ENCODE assay signal across 20 cellular contexts in genomic region chr6:14353798-14354197, GRCh38.
"Had no signal": no experiment of that assay in that cellular context is flagged by ENCODE, and none has a peak within 500 bp of the region (broad histone marks: within the 10 kb centered on the region; RNA-seq: fewer than 3 reads in every experiment).

No MANE protein-coding gene starts in this region.

- H3K4me3 ChIP-seq: breast epithelium, dorsolateral prefrontal cortex, esophagus muscularis mucosa, gastrocnemius medialis, left ventricle myocardium inferior, spleen, tibial artery had no signal

- DNase-seq: activated naive CD4-positive, alpha-beta T cell; activated naive CD8-positive, alpha-beta T cell treated with anti-CD3 and anti-CD28 coated beads for 36 hours; activated T-cell treated with anti-CD3 and anti-CD28 coated beads, Interleukin-2, amount 50 U/mL, for 1 hour; amniotic stem cell; dorsolateral prefrontal cortex; gastrocnemius medialis; hypothalamus; left ventricle myocardium inferior; natural killer cell; retina; spleen; stimulated activated CD4-positive, alpha-beta T cell treated with anti-CD3 and anti-CD28 coated beads, Interleukin-4, amount 100 ng/mL, for 24 hours; stimulated activated naive CD8-positive, alpha-beta T cell treated with anti-CD3 and anti-CD28 coated beads, Interleukin-15, Interleukin-2, amounts not matched to agents 100 U/mL and 50 U/mL, for 24 hours; tibial artery had no signal

- H3K4me1 ChIP-seq: gastrocnemius medialis had no signal

- H3K27ac Mint-ChIP-seq: activated naive CD8-positive, alpha-beta T cell treated with anti-CD3 and anti-CD28 coated beads for 36 hours; activated T-helper 2 cell treated with anti-CD3 and anti-CD28 coated beads, Interferon-gamma antibody, Interleukin-2, Interleukin-4, amounts not matched to agents 10 μg/mL and 5 μg/mL and 100 μg/mL, durations not matched to agents 14 hours and 24 hours and 36 hours; natural killer cell; progenitor cell of endocrine pancreas; WTC11 had no signal

- H3K27ac ChIP-seq: breast epithelium, dorsolateral prefrontal cortex, esophagus muscularis mucosa, gastrocnemius medialis, left ventricle myocardium inferior, spleen, tibial artery had no signal

- H3K36me3 ChIP-seq: breast epithelium, esophagus muscularis mucosa, gastrocnemius medialis, left ventricle myocardium inferior, spleen, tibial artery had no signal

- H3K4me3 Mint-ChIP-seq: activated naive CD8-positive, alpha-beta T cell treated with anti-CD3 and anti-CD28 coated beads for 36 hours; central memory CD8-positive, alpha-beta T cell; natural killer cell; WTC11 had no signal

- ATAC-seq: gastrocnemius medialis; natural killer cell; stimulated activated naive CD8-positive, alpha-beta T cell treated with anti-CD3 and anti-CD28 coated beads, Interleukin-15, Interleukin-2, amounts not matched to agents 100 U/mL and 50 U/mL, for 24 hours; WTC11 had no signal

- H3K27me3 ChIP-seq: breast epithelium, esophagus muscularis mucosa, gastrocnemius medialis, spleen, tibial artery had no signal

- H3K9me3 ChIP-seq: esophagus muscularis mucosa had no signal

- H3K4me1 Mint-ChIP-seq: central memory CD8-positive, alpha-beta T cell had no signal

- H3K9me3 Mint-ChIP-seq: central memory CD8-positive, alpha-beta T cell had no signal

- H3K27me3 Mint-ChIP-seq: activated naive CD8-positive, alpha-beta T cell treated with anti-CD3 and anti-CD28 coated beads for 36 hours; central memory CD8-positive, alpha-beta T cell; progenitor cell of endocrine pancreas had no signal

- H3K36me3 Mint-ChIP-seq: natural killer cell had no signal
